24 cellular contexts compared by ENCODE assay signal in the genomic region with DNA sequence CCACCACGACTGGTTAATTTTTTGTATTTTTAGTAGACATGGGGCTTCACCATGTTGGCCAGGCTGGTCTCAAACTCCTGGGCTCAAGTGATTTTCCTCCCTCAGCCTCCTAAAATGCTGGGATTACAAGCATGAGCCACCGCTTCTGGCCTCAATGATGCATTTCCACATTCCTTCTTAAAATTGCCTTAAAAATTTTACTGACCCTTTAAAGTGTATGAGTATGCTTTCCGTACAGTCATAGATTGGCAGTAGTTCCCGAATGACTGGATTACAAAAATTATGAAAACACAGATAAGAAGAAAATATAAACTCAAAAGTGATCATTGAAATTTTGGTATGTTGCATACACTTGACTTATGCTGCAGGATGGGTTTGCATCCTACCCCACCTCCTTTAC. TPM values are rescaled to one million over a fixed set of nuclear protein-coding genes. Genes with fewer than 3 reads are reported as not detected.
DNase-seq lines count a peak whose midpoint lies in the region; ATAC-seq and TF ChIP-seq lines count a peak whose summit lies in the region.
"Had no signal": no experiment of that assay in that cellular context is flagged by ENCODE, and none has a peak within 500 bp of the region (broad histone marks: within the 10 kb centered on the region; RNA-seq: fewer than 3 reads in every experiment).

No MANE protein-coding gene starts in this region.

- no peaks in the 10 kb centered on the region for H3K36me3 Mint-ChIP-seq in MCF 10A (ENCODE audit: insufficient read depth, unreplicated experiment)
- H3K36me3 Mint-ChIP-seq: activated naive CD8-positive, alpha-beta T cell treated with anti-CD3 and anti-CD28 coated beads for 36 hours; CD8-positive, alpha-beta T cell had no signal

- H3K4me3 ChIP-seq in AG09309 (ENCODE audit: control insufficient read depth, low read depth, low read length), result no peak overlapping the region
- no peak overlapping the region for H3K4me3 ChIP-seq in brain microvascular endothelial cell (ENCODE audit: low read depth, low read length)
- H3K4me3 ChIP-seq in foreskin fibroblast (ENCODE audit: low read depth in 1 of 2, low read length in 2 of 2), result no peak overlapping the region
- H3K4me3 ChIP-seq in HAP-1, result no peak overlapping the region
- H3K4me3 ChIP-seq: body of pancreas, SJSA1, vagina had no signal

- no peak for TF ChIP-seq CTCF in AG09309 (IDR thresholded peaks at IDR 0.05; ENCODE audit: control insufficient read depth, insufficient read depth, low read depth, low read length, missing control alignments)
- no peak for TF ChIP-seq CTCF in brain microvascular endothelial cell (IDR thresholded peaks at IDR 0.05; ENCODE audit: low read depth, low read length, missing control alignments)
- no peak for TF ChIP-seq CTCF in foreskin fibroblast (IDR thresholded peaks at IDR 0.05; ENCODE audit: low read depth, low read length)
- TF ChIP-seq CTCF in MCF 10A (IDR thresholded peaks at IDR 0.05; ENCODE audit: unreplicated experiment), result no peak

- ATAC-seq in GM19023 (IDR thresholded peaks at IDR 0.05; ENCODE audit: unreplicated experiment), result no peak
- ATAC-seq: body of pancreas; CD8-positive, alpha-beta T cell had no signal

- BruUV-seq in MCF 10A (replicated peaks; lab: Mats Ljungman, UMichigan), result no TSS peak

- no peaks in the 10 kb centered on the region for H3K27me3 ChIP-seq in brain microvascular endothelial cell (replicated peaks)
- no peaks in the 10 kb centered on the region for H3K27me3 ChIP-seq in HAP-1 (ENCODE audit: low read depth)
- H3K27me3 ChIP-seq: body of pancreas, SJSA1, vagina had no signal

- no peak overlapping the region for H3K27ac Mint-ChIP-seq in MCF 10A (ENCODE audit: low read depth, unreplicated experiment)
- H3K27ac Mint-ChIP-seq: activated naive CD8-positive, alpha-beta T cell treated with anti-CD3 and anti-CD28 coated beads for 36 hours; CD8-positive, alpha-beta T cell; progenitor cell of endocrine pancreas had no signal

- POLR2A ChIA-PET in MCF 10A (lab: Yijun Ruan, JAX), result no interaction called here

- no peaks in the 10 kb centered on the region for H3K4me1 ChIP-seq in HAP-1
- H3K4me1 ChIP-seq: body of pancreas, vagina had no signal

- H3K9me3 ChIP-seq in HAP-1, result no peaks in the 10 kb centered on the region
- H3K9me3 ChIP-seq: body of pancreas, SJSA1, vagina had no signal

- H3K4me3 Mint-ChIP-seq in MCF 10A (ENCODE audit: unreplicated experiment), result no peak overlapping the region
- H3K4me3 Mint-ChIP-seq: activated naive CD8-positive, alpha-beta T cell treated with anti-CD3 and anti-CD28 coated beads for 36 hours; CD8-positive, alpha-beta T cell; neural crest cell had no signal

- no peaks in the 10 kb centered on the region for H3K36me3 ChIP-seq in brain microvascular endothelial cell (replicated peaks)
- no peaks in the 10 kb centered on the region for H3K36me3 ChIP-seq in HAP-1 (replicated peaks)
- H3K36me3 ChIP-seq: SJSA1, vagina had no signal

- in situ Hi-C loops in brain microvascular endothelial cell (cut with HindIII; ENCODE audit: low pct_ligation_motif_present, low sequenced_read_pairs) (no loop called here), HAP-1 (cut with MboI; ENCODE audit: low sequenced_read_pairs) (loop anchor here (10.0 kb wide), 1 partner anchor 271 kb away; no protein-coding TSS in a partner anchor)

- intact Hi-C loops in MCF 10A (cut with micrococcal nuclease), result loop anchor here (10.0 kb wide), 1 partner anchor 131 kb away; no protein-coding TSS in a partner anchor

- peak overlapping the region; percentile 59 for H3K27ac ChIP-seq in brain microvascular endothelial cell
- H3K27ac ChIP-seq: body of pancreas, SJSA1, vagina, VCaP had no signal

- peaks cover 2% of the 10 kb centered on the region for H3K4me1 Mint-ChIP-seq in MCF 10A (ENCODE audit: insufficient read depth, unreplicated experiment)

- no peaks in the 10 kb centered on the region for H3K9me3 Mint-ChIP-seq in MCF 10A (ENCODE audit: unreplicated experiment)
- H3K9me3 Mint-ChIP-seq: CD8-positive, alpha-beta T cell; neural crest cell had no signal

- CTCF ChIA-PET in MCF 10A (lab: Yijun Ruan, JAX), result interaction anchor here (0.6 kb wide), 1 partner anchor 996 kb away, joined by 4 read pairs; no protein-coding TSS in a partner anchor

- no peaks in the 10 kb centered on the region for H3K27me3 Mint-ChIP-seq in MCF 10A (ENCODE audit: insufficient read depth, unreplicated experiment)
- H3K27me3 Mint-ChIP-seq: activated naive CD8-positive, alpha-beta T cell treated with anti-CD3 and anti-CD28 coated beads for 36 hours; progenitor cell of endocrine pancreas had no signal

- DNase-seq in AG09309 (ENCODE audit: low read depth) (peak; percentile 64), HS-5 (ENCODE audit: low read depth) (peak; percentile 67), brain microvascular endothelial cell (peak; percentile 74), foreskin fibroblast (peak; percentile 22 to 56), HAP-1 (ENCODE audit: low spot score in 2 of 2) (no peak), NCI-H446 treated with DMSO at 0.1 percent for 48 hours (lab: John Stamatoyannopoulos, UW) (no peak), MCF 10A (ENCODE audit: unreplicated experiment) (no peak)
- DNase-seq: ACHN; activated CD4-positive, alpha-beta T cell treated with anti-CD3 and anti-CD28 coated beads, Interleukin-2, amount 50 U/mL, for 1 hour; activated CD8-positive, alpha-beta memory T cell treated with anti-CD3 and anti-CD28 coated beads, Interleukin-2, amount 50 U/mL, for 4 hours; activated naive CD8-positive, alpha-beta T cell treated with anti-CD3 and anti-CD28 coated beads for 36 hours; body of pancreas; CD8-positive, alpha-beta T cell; DMS153; hypothalamus; NCI-H2081 treated with DMSO at 0.1 percent for 48 hours; NCI-H510A; substantia nigra had no signal

RNA-seq across cellular contexts. Expression of a gene that starts 27.0 kb away (rescaled TPM):
- not detected in 2 replicates for total RNA-seq in MCF 10A (2022)
- total RNA-seq: body of pancreas; CD8-positive, alpha-beta T cell; progenitor cell of endocrine pancreas; SJSA1 had no signal

Comparison
In these comparisons a context has a peak if more than half of its experiments do, and no peak if none do; other contexts are left out.
1. DNase-seq: peak in AG09309 (single experiment), HS-5 (single experiment), brain microvascular endothelial cell (single experiment) and foreskin fibroblast (2 of 2); none in HAP-1 (0 of 2), NCI-H446 treated with DMSO at 0.1 percent for 48 hours (single experiment) and MCF 10A (single experiment).